8 cellular contexts compared by ENCODE assay signal in the genomic region with DNA sequence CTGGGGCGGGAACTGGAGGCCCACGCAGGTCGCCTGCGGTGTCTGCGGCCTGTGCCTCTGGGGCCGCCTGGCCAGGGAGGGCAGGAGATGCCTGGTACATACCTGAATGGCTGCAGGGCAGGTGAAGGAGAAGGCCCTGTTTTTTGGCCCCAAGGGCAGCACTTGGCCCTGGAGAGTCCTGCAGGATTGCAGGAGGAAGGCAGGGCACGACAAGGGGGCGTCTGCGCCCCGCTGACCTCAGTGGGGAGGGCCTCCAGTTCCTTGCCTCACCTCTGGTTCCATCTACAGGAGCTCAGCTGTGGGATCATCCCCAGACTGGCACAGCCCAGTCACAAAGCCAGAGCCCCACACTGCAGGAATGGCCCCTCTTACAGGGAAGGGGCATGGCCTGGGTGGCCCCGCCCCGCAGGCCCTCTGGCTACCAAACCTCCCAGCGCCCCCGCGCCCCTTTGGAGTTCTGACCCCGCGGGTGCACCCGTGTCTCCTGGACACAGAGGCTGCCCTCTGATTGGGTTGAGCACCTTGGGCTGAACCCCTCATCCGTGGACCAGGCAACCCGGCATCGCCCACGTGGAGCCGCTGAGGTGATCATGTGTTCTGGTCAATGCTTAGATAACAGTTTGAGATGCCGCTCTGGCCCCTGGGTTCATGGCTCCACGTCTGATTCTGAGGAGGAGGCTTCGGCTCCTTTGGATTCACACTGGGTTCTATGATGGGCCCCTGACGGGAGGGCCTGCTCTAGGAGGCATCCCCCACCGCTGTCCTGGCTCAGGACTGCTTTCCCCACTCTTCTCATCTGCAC. TPM values are rescaled to one million over a fixed set of nuclear protein-coding genes. Genes with fewer than 3 reads are reported as not detected.
DNase-seq lines count a peak whose midpoint lies in the region; ATAC-seq and TF ChIP-seq lines count a peak whose summit lies in the region.

No MANE protein-coding gene starts in this region.

- H3K4me3 ChIP-seq in OCI-LY1 (ENCODE audit: low read depth, low read length, poor library complexity, severe bottlenecking) = peak overlapping the region; percentile 92
- peak overlapping the region; percentile 86 to 95 (median 89) for H3K4me3 ChIP-seq in breast epithelium
- H3K4me3 ChIP-seq in muscle layer of colon (ENCODE audit: low read depth in 1 of 2, low read length in 2 of 2) = peak overlapping the region; percentile 51 to 61

- H4K20me1 ChIP-seq in OCI-LY1 (ENCODE audit: insufficient read depth, low read length) = no peaks in the 10 kb centered on the region

- H3K9me2 ChIP-seq in OCI-LY1 (ENCODE audit: low read depth, low read length) = no peaks in the 10 kb centered on the region

- intact Hi-C loops in breast epithelium (cut with DNase I; ENCODE audit: low total_unique reads) = loop anchor here (2.0 kb wide), 1 partner anchor 135 kb away; no protein-coding TSS in a partner anchor

- DNase-seq in breast epithelium (ENCODE audit: low spot score in 2 of 2) (no peak), NCI-H2107 treated with DMSO at 0.1 percent for 48 hours (lab: John Stamatoyannopoulos, UW; ENCODE audit: unreplicated experiment) (no peak)

- H3K27me3 ChIP-seq in OCI-LY1 (ENCODE audit: insufficient read depth, low read length) = no peaks in the 10 kb centered on the region; the same call in 1 of the 2 replicates
- H3K27me3 ChIP-seq in breast epithelium = peaks cover 0 to 18% of the 10 kb centered on the region in 2 donors
- peaks cover 3 to 31% of the 10 kb centered on the region in 2 donors for H3K27me3 ChIP-seq in muscle layer of colon (ENCODE audit: control insufficient read depth in 1 of 2, insufficient read depth in 2 of 2, low read length in 2 of 2)

- H3K27ac ChIP-seq in OCI-LY1 (ENCODE audit: low read depth, low read length, poor library complexity, severe bottlenecking) (no peak overlapping the region), breast epithelium (peak overlapping the region; percentile 88 to 94), muscle layer of colon (ENCODE audit: low read depth, low read length) (peak overlapping the region; percentile 62)

- no peak for TF ChIP-seq CTCF in OCI-LY1 (IDR thresholded peaks at IDR 0.05; ENCODE audit: low read length)
- no peak for TF ChIP-seq CTCF in breast epithelium (IDR thresholded peaks at IDR 0.05)

- peaks cover under 1% of the 10 kb centered on the region; the same call in 1 of the 2 replicates for H3K36me3 ChIP-seq in OCI-LY1 (ENCODE audit: insufficient read depth, low read length)
- no peaks in the 10 kb centered on the region for H3K36me3 ChIP-seq in breast epithelium
- H3K36me3 ChIP-seq in muscle layer of colon (ENCODE audit: insufficient read depth, low read length) = no peaks in the 10 kb centered on the region

- H3K79me2 ChIP-seq in OCI-LY1 (ENCODE audit: insufficient read depth, low read length) = no peaks in the 10 kb centered on the region

- no peaks in the 10 kb centered on the region for H3F3A ChIP-seq in OCI-LY1 (ENCODE audit: insufficient read depth, low read length)

- ATAC-seq in GM18511 (IDR thresholded peaks at IDR 0.05; ENCODE audit: unreplicated experiment) (peak; percentile 13), GM18861 (IDR thresholded peaks at IDR 0.05; ENCODE audit: unreplicated experiment) (no peak), HG03439 (IDR thresholded peaks at IDR 0.05; ENCODE audit: unreplicated experiment) (no peak), GM21786 (IDR thresholded peaks at IDR 0.05; ENCODE audit: unreplicated experiment) (no peak)

- no peak overlapping the region for H2AFZ ChIP-seq in OCI-LY1 (ENCODE audit: low read length)

- H3K4me2 ChIP-seq in OCI-LY1 (ENCODE audit: low read length) = peak overlapping the region; percentile 85

- no peak for TF ChIP-seq POLR2A in breast epithelium (IDR thresholded peaks at IDR 0.05)

- H3K9me3 ChIP-seq in OCI-LY1 (ENCODE audit: low read length) (no peaks in the 10 kb centered on the region), breast epithelium (no peaks in the 10 kb centered on the region), muscle layer of colon (ENCODE audit: low read length) (no peaks in the 10 kb centered on the region)

- peaks cover 37% of the 10 kb centered on the region for H3K4me1 ChIP-seq in OCI-LY1 (ENCODE audit: insufficient read depth, low read length, severe bottlenecking)
- H3K4me1 ChIP-seq in breast epithelium = peaks cover 15 to 17% of the 10 kb centered on the region in 2 donors
- peaks cover 23% of the 10 kb centered on the region for H3K4me1 ChIP-seq in muscle layer of colon (ENCODE audit: insufficient read depth, low read length)

- H3K9ac ChIP-seq in OCI-LY1 (ENCODE audit: low read length) (peak overlapping the region; percentile 82), muscle layer of colon (ENCODE audit: low read length) (peak overlapping the region; percentile 33)

RNA-seq across cellular contexts. Expression of gene PEX10, which starts 1.3 kb away (rescaled TPM):
- 10 to 100 TPM; 23.3 to 37.4 (median 24.1) TPM for total RNA-seq in breast epithelium

RNA-seq across cellular contexts. Expression of gene RER1, which starts 22.1 kb away (rescaled TPM):
- total RNA-seq in breast epithelium = 10 to 100 TPM; 58.3 to 75.1 (median 70.4) TPM

RNA-seq across cellular contexts. Expression of gene MORN1, which starts 22.3 kb away (rescaled TPM):
- total RNA-seq in breast epithelium = 10 to 100 TPM in 2 of 3 donors, 1 to 10 TPM in 1; 4.0 to 18.1 (median 17.7) TPM
